ENCODE assay signal across 8 cellular contexts in genomic region chr15:72116680-72117447, GRCh38. TPM values are rescaled to one million over a fixed set of nuclear protein-coding genes. Genes with fewer than 3 reads are reported as not detected.
DNase-seq lines count a peak whose midpoint lies in the region; ATAC-seq and TF ChIP-seq lines count a peak whose summit lies in the region.

No MANE protein-coding gene starts in this region.

- TF ChIP-seq CTCF in fibroblast of the aortic adventitia (IDR thresholded peaks at IDR 0.05; ENCODE audit: insufficient read depth, low read length) (no peak), neural cell (IDR thresholded peaks at IDR 0.05; ENCODE audit: poor library complexity, severe bottlenecking) (no peak)

- H3K4me2 ChIP-seq in neural cell (ENCODE audit: low read length): peak overlapping the region; percentile 86

- no peak for DNase-seq in Right ventricle myocardium inferior (ENCODE audit: missing footprints)
- no peak for DNase-seq in cardiac septum (ENCODE audit: low spot score)
- DNase-seq in activated CD8-positive, alpha-beta memory T cell treated with anti-CD3 and anti-CD28 coated beads, Interleukin-2, amount 50 U/mL, for 24 hours (ENCODE audit: extremely low read depth): peak; percentile 1
- DNase-seq in fibroblast of the aortic adventitia (ENCODE audit: low read depth): peak; percentile 32
- DNase-seq in activated CD4-positive, CD25-positive, alpha-beta regulatory T cell treated with anti-CD3 and anti-CD28 coated beads, Interleukin-2, amount 50 U/mL, for 72 hours: no peak

- no peak for TF ChIP-seq EP300 in neural cell (conservative IDR thresholded peaks at IDR 0.05; ENCODE audit: poor library complexity, severe bottlenecking)

- H3K36me3 ChIP-seq in HUES48 (ENCODE audit: control insufficient read depth, insufficient read depth, low read length): no peaks in the 10 kb centered on the region
- H3K36me3 ChIP-seq in neural cell (ENCODE audit: insufficient read depth, low read length): no peaks in the 10 kb centered on the region

- no peaks in the 10 kb centered on the region for H3K9me3 ChIP-seq in HUES48 (ENCODE audit: control insufficient read depth, insufficient read depth, low read length)
- no peaks in the 10 kb centered on the region for H3K9me3 ChIP-seq in neural cell (ENCODE audit: low read length)

- peak; percentile 15 for TF ChIP-seq RAD21 in neural cell (conservative IDR thresholded peaks at IDR 0.05)

- ATAC-seq in Right ventricle myocardium inferior (peak; percentile 6), HG03469 (IDR thresholded peaks at IDR 0.05; ENCODE audit: unreplicated experiment) (no peak)

- peak overlapping the region; percentile 78 for H2AFZ ChIP-seq in neural cell (ENCODE audit: low read depth, low read length)

- H3K27me3 ChIP-seq in HUES48 (ENCODE audit: control insufficient read depth, insufficient read depth, low read length) (no peaks in the 10 kb centered on the region), neural cell (ENCODE audit: insufficient read depth, low read depth, low read length) (no peaks in the 10 kb centered on the region)

- no peaks in the 10 kb centered on the region for H3K9me2 ChIP-seq in neural cell (ENCODE audit: insufficient read depth, low read length)

- peaks cover 10% of the 10 kb centered on the region for H3K4me1 ChIP-seq in HUES48 (ENCODE audit: control insufficient read depth, insufficient read depth, low read length)

- H3K4me3 ChIP-seq in HUES48 (ENCODE audit: low read depth, low read length): peak overlapping the region; percentile 98
- peak overlapping the region; percentile 94 for H3K4me3 ChIP-seq in fibroblast of the aortic adventitia (ENCODE audit: low read depth, low read length)
- peak overlapping the region; percentile 92 for H3K4me3 ChIP-seq in neural cell (ENCODE audit: low read length)

- no peaks in the 10 kb centered on the region for H3F3A ChIP-seq in neural cell (ENCODE audit: insufficient read depth, low read length, poor library complexity, severe bottlenecking)

- H3K9ac ChIP-seq in HUES48 (ENCODE audit: low read depth, low read length): no peak overlapping the region
- H3K9ac ChIP-seq in neural cell (ENCODE audit: low read length): peak overlapping the region; percentile 89

- H3K27ac ChIP-seq in HUES48 (ENCODE audit: low read depth, low read length) (peak overlapping the region; percentile 98), neural cell (ENCODE audit: low read length) (peak overlapping the region; percentile 81)

- H3K79me2 ChIP-seq in neural cell (replicated peaks; ENCODE audit: insufficient read depth, low read length): peaks cover 43% of the 10 kb centered on the region

- intact Hi-C loops in Right ventricle myocardium inferior (cut with DNase I): loop anchor here (5.0 kb wide), 1 partner anchor 40 kb away; no protein-coding TSS in a partner anchor
- intact Hi-C loops in cardiac septum (cut with DNase I): loop anchor here (5.0 kb wide), 1 partner anchor 110 kb away; no protein-coding TSS in a partner anchor

- peaks cover 3% of the 10 kb centered on the region for H4K20me1 ChIP-seq in neural cell (ENCODE audit: insufficient read depth)

TF ChIP-seq in neural cell, 6 proteins besides CTCF, POLR2A, EP300 and RAD21:
- TF ChIP-seq MXI1 (conservative IDR thresholded peaks at IDR 0.05; ENCODE audit: poor library complexity, severe bottlenecking) (peak; percentile 7), EZH2 (IDR thresholded peaks at IDR 0.05; ENCODE audit: borderline replicate concordance, insufficient read depth, low read length, poor library complexity, severe bottlenecking) (no peak)

RNA-seq across cellular contexts. Expression of gene MYO9A, which starts 1.1 kb away (rescaled TPM):
- total RNA-seq in Right ventricle myocardium inferior: 27.5 TPM
- total RNA-seq in cardiac septum: 31.4 TPM
- total RNA-seq in fibroblast of the aortic adventitia (ENCODE audit: low replicate concordance): 55.9 and 111 TPM in 2 replicates
- 20.7 and 22.7 TPM in 2 replicates for polyA plus RNA-seq in neural cell
- 117 and 151 TPM in 2 replicates for polyA minus RNA-seq in neural cell

RNA-seq across cellular contexts. Expression of gene SENP8, which starts 1.3 kb away (rescaled TPM):
- total RNA-seq in Right ventricle myocardium inferior: 5.9 TPM
- 4.2 TPM for total RNA-seq in cardiac septum
- 0.98 and 3.8 TPM in 2 replicates for total RNA-seq in fibroblast of the aortic adventitia (ENCODE audit: low replicate concordance)
- polyA plus RNA-seq in neural cell: 3.2 and 7.4 TPM in 2 replicates
- polyA minus RNA-seq in neural cell: 9.3 and 10.8 TPM in 2 replicates

Comparison
In these comparisons a context has a peak if more than half of its experiments do, and no peak if none do; other contexts are left out.
1. DNase-seq: peak in activated CD8-positive, alpha-beta memory T cell treated with anti-CD3 and anti-CD28 coated beads, Interleukin-2, amount 50 U/mL, for 24 hours (single experiment) and fibroblast of the aortic adventitia (single experiment); none in Right ventricle myocardium inferior (single experiment), cardiac septum (single experiment) and activated CD4-positive, CD25-positive, alpha-beta regulatory T cell treated with anti-CD3 and anti-CD28 coated beads, Interleukin-2, amount 50 U/mL, for 72 hours (single experiment).
2. Peak in every context shown above with its lines, with median percentiles within 50 percentile points of each other: H3K4me3 ChIP-seq.